17 cellular contexts compared by ENCODE assay signal in the genomic region with DNA sequence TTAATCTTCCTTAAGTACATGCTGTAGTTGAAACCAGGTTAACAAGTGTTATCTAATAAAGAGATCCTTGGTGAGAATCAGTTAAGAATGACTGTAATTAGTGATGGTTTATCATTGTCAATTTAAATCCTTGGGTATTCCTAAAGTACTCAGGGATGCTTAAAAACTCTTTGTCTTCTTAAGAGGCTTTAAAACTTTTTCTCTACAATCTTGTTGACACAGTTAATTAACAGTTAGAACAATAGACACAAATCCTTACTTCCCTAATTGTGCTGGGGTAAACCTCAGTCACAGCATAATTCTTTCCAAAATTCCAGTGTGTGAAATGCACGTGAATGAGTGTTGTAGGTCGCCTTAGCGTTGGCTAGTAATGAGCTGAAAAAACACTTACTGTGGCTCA.
DNase-seq lines count a peak whose midpoint lies in the region; ATAC-seq and TF ChIP-seq lines count a peak whose summit lies in the region.
"Had no signal": no experiment of that assay in that cellular context is flagged by ENCODE, and none has a peak within 500 bp of the region (broad histone marks: within the 10 kb centered on the region; RNA-seq: fewer than 3 reads in every experiment).

No MANE protein-coding gene starts in this region.

- H2BK12ac ChIP-seq in neuronal stem cell (ENCODE audit: low read length): no peak overlapping the region

- H3K18ac ChIP-seq in neuronal stem cell (ENCODE audit: low read length): no peak overlapping the region

- H3K14ac ChIP-seq in neuronal stem cell (ENCODE audit: low read length): no peak overlapping the region

- no peak overlapping the region for H3K4ac ChIP-seq in neuronal stem cell (ENCODE audit: low read length)

- ATAC-seq in Right ventricle myocardium inferior (no peak), psoas muscle (no peak)

- peaks cover 31% of the 10 kb centered on the region for H3K4me1 Mint-ChIP-seq in CD14-positive monocyte
- H3K4me1 Mint-ChIP-seq in dendritic cell treated with granulocyte-macrophage colony-stimulating factor and Interleukin-4, amounts not matched to agents 40 ng/mL and 50 ng/mL, for 4 days (ENCODE audit: low read depth): peaks cover 22% of the 10 kb centered on the region

- DNase-seq in CD14-positive monocyte (ENCODE audit: low spot score) (no peak), NCI-H524 treated with DMSO at 0.1 percent for 48 hours (lab: John Stamatoyannopoulos, UW) (peak; percentile 37), neuronal stem cell (ENCODE audit: low spot score) (no peak), Right ventricle myocardium inferior (ENCODE audit: missing footprints) (no peak), NCI-H1105 treated with DMSO at 0.1 percent for 48 hours (lab: John Stamatoyannopoulos, UW) (no peak), psoas muscle (no peak), DMS 273 (lab: John Stamatoyannopoulos, UW; ENCODE audit: unreplicated experiment) (no peak)
- DNase-seq: 8988T; CD4-positive, CD25-positive, alpha-beta regulatory T cell; CD8-positive, alpha-beta memory T cell; COR-L47; GM23248; HCEC 1CT; IMR-90 had no signal

- H3K27me3 ChIP-seq in neuronal stem cell (ENCODE audit: control insufficient read depth in 3 of 3, insufficient read depth in 3 of 3, low read depth in 1 of 3, low read length in 3 of 3) (no peaks in the 10 kb centered on the region), psoas muscle (ENCODE audit: insufficient read depth in 3 of 3, low read length in 2 of 3) (no peaks in the 10 kb centered on the region)
- H3K27me3 ChIP-seq: BLaER1 treated with 17β-estradiol and CSF1 and Interleukin-3, amounts not matched to agents 10 nM and 100 nM had no signal

- H3K9me3 Mint-ChIP-seq in CD14-positive monocyte: peaks cover 0 to 3% (median 0%) of the 10 kb centered on the region in 7 donors
- H3K9me3 Mint-ChIP-seq in dendritic cell treated with granulocyte-macrophage colony-stimulating factor and Interleukin-4, amounts not matched to agents 40 ng/mL and 50 ng/mL, for 4 days: no peaks in the 10 kb centered on the region

- H3K4me1 ChIP-seq in neuronal stem cell (ENCODE audit: control insufficient read depth in 2 of 2, insufficient read depth in 1 of 2, low read depth in 1 of 2, low read length in 2 of 2) (peaks cover 2 to 16% of the 10 kb centered on the region in 2 donors), psoas muscle (no peaks in the 10 kb centered on the region)

- no peak overlapping the region for H2BK15ac ChIP-seq in neuronal stem cell (ENCODE audit: low read length)

- WGBS in neuronal stem cell (ENCODE audit: extremely low coverage in 2 of 2, insufficient read length in 2 of 2, insufficient replicate concordance in 1 of 2), 2 donors: no CpG with 5 or more reads among the region's 3 CpGs
- 82 to 90% (median 87%) methylated on average over 3 of the region's 3 CpGs for WGBS in psoas muscle, 3 donors

- H2AK5ac ChIP-seq in neuronal stem cell (ENCODE audit: low read depth, low read length): no peak overlapping the region

- H3K9me3 ChIP-seq in neuronal stem cell (replicated peaks in 1 of 2; ENCODE audit: control insufficient read depth in 2 of 2, insufficient read depth in 1 of 2, low read depth in 1 of 2, low read length in 2 of 2) (peaks cover 0 to 6% of the 10 kb centered on the region in 2 donors), psoas muscle (no peaks in the 10 kb centered on the region)

- H2BK5ac ChIP-seq in neuronal stem cell (ENCODE audit: low read length): no peak overlapping the region

- no peak overlapping the region for H3K4me3 ChIP-seq in neuronal stem cell (ENCODE audit: low read length in 2 of 2)
- no peak overlapping the region for H3K4me3 ChIP-seq in psoas muscle
- H3K4me3 ChIP-seq: BLaER1 treated with 17β-estradiol and CSF1 and Interleukin-3, amounts not matched to agents 10 nM and 100 nM; GM23248 had no signal

- intact Hi-C loops in CD14-positive monocyte (cut with micrococcal nuclease) (loop anchor here (10.0 kb wide), 2 partner anchors 62 to 202 kb away; no protein-coding TSS in a partner anchor), Right ventricle myocardium inferior (cut with DNase I) (no loop called here), psoas muscle (cut with DNase I) (no loop called here)
- intact Hi-C loops in dendritic cell treated with granulocyte-macrophage colony-stimulating factor and Interleukin-4, amounts not matched to agents 40 ng/mL and 50 ng/mL, for 4 days (cut with micrococcal nuclease): loop anchor here (2.0 kb wide), 1 partner anchor 14 kb away; no protein-coding TSS in a partner anchor

- H3K27ac ChIP-seq in neuronal stem cell (replicated peaks; ENCODE audit: low read length) (peak overlapping the region; percentile 45), psoas muscle (no peak overlapping the region)
- H3K27ac ChIP-seq: BLaER1 treated with 17β-estradiol and CSF1 and Interleukin-3, amounts not matched to agents 10 nM and 100 nM; GM23248 had no signal

- H3K27me3 Mint-ChIP-seq in CD14-positive monocyte (ENCODE audit: low read depth in 3 of 3): peaks cover 0 to 4% (median 3%) of the 10 kb centered on the region in 3 donors
- no peaks in the 10 kb centered on the region for H3K27me3 Mint-ChIP-seq in dendritic cell treated with granulocyte-macrophage colony-stimulating factor and Interleukin-4, amounts not matched to agents 40 ng/mL and 50 ng/mL, for 4 days

- no peak overlapping the region for H3K23ac ChIP-seq in neuronal stem cell (ENCODE audit: low read depth, low read length, poor library complexity)

- H3K36me3 Mint-ChIP-seq in CD14-positive monocyte: no peaks in the 10 kb centered on the region
- no peaks in the 10 kb centered on the region for H3K36me3 Mint-ChIP-seq in dendritic cell treated with granulocyte-macrophage colony-stimulating factor and Interleukin-4, amounts not matched to agents 40 ng/mL and 50 ng/mL, for 4 days (ENCODE audit: low read depth)
- H3K36me3 Mint-ChIP-seq: CD4-positive, CD25-positive, alpha-beta regulatory T cell had no signal

- peak overlapping the region in 1 of 2 donors; percentile 84 for H3K4me3 Mint-ChIP-seq in CD14-positive monocyte
- H3K4me3 Mint-ChIP-seq in dendritic cell treated with granulocyte-macrophage colony-stimulating factor and Interleukin-4, amounts not matched to agents 40 ng/mL and 50 ng/mL, for 4 days: no peak overlapping the region

- H3K9ac ChIP-seq in neuronal stem cell (ENCODE audit: low read depth, low read length, poor library complexity): no peak overlapping the region
- H3K9ac ChIP-seq: BLaER1 treated with 17β-estradiol and CSF1 and Interleukin-3, amounts not matched to agents 10 nM and 100 nM; GM23248 had no signal

- TF ChIP-seq CTCF in CD14-positive monocyte (IDR thresholded peaks at IDR 0.05): no peak
- no peak for TF ChIP-seq CTCF in psoas muscle (IDR thresholded peaks at IDR 0.05)

- no peak overlapping the region for H3K4me2 ChIP-seq in neuronal stem cell (ENCODE audit: insufficient read depth, low read length, poor library complexity, severe bottlenecking)

- H3K36me3 ChIP-seq in neuronal stem cell (replicated peaks in 1 of 2; ENCODE audit: control insufficient read depth in 2 of 2, insufficient read depth in 2 of 2, low read length in 2 of 2): no peaks in the 10 kb centered on the region
- H3K36me3 ChIP-seq in psoas muscle (ENCODE audit: insufficient read depth in 1 of 2, low read depth in 1 of 2): no peaks in the 10 kb centered on the region
- H3K36me3 ChIP-seq: BLaER1 treated with 17β-estradiol and CSF1 and Interleukin-3, amounts not matched to agents 10 nM and 100 nM had no signal

- no peak overlapping the region for H4K91ac ChIP-seq in neuronal stem cell (ENCODE audit: low read depth, low read length, poor library complexity)

- no peak overlapping the region for H2AFZ ChIP-seq in neuronal stem cell (ENCODE audit: low read length)
- H2AFZ ChIP-seq: GM23248 had no signal

- no peak overlapping the region for H2BK120ac ChIP-seq in neuronal stem cell (ENCODE audit: low read depth, low read length)

- no peaks in the 10 kb centered on the region for H3K79me1 ChIP-seq in neuronal stem cell (ENCODE audit: low read depth, low read length)

- no peak overlapping the region for H4K8ac ChIP-seq in neuronal stem cell (ENCODE audit: low read depth, low read length)

- peak overlapping the region; percentile 97 to 100 (median 99) for H3K27ac Mint-ChIP-seq in CD14-positive monocyte
- peak overlapping the region; percentile 95 for H3K27ac Mint-ChIP-seq in dendritic cell treated with granulocyte-macrophage colony-stimulating factor and Interleukin-4, amounts not matched to agents 40 ng/mL and 50 ng/mL, for 4 days
- H3K27ac Mint-ChIP-seq: B cell; CD4-positive, CD25-positive, alpha-beta regulatory T cell; CD8-positive, alpha-beta memory T cell had no signal

Comparison
In these comparisons a context has a peak if more than half of its experiments do, and no peak if none do; other contexts are left out.
1. intact Hi-C loops: an anchor here in CD14-positive monocyte (10.0 kb wide) and dendritic cell treated with granulocyte-macrophage colony-stimulating factor and Interleukin-4, amounts not matched to agents 40 ng/mL and 50 ng/mL, for 4 days (2.0 kb wide); none called in Right ventricle myocardium inferior and psoas muscle.